Comparison of ENCODE assay signal across 34 cellular contexts in genomic region chr12:23931176-23931575, GRCh38. TPM values are rescaled to one million over a fixed set of nuclear protein-coding genes. Genes with fewer than 3 reads are reported as not detected.
"Had no signal": no experiment of that assay in that cellular context is flagged by ENCODE, and none has a peak within 500 bp of the region (broad histone marks: within the 10 kb centered on the region; RNA-seq: fewer than 3 reads in every experiment).

No MANE protein-coding gene starts in this region.

- H3K36me3 ChIP-seq: adrenal gland, brain microvascular endothelial cell, breast epithelium, cardiac muscle cell had no signal

- H3K9me3 ChIP-seq: adrenal gland, body of pancreas, breast epithelium had no signal

- ATAC-seq: activated naive CD4-positive, alpha-beta T cell treated with anti-CD3 and anti-CD28 coated beads, Interleukin-2, amount 50 U/mL, for 72 hours; activated naive CD8-positive, alpha-beta T cell treated with anti-CD3 and anti-CD28 coated beads, Interleukin-2, amount 50 U/mL, for 24 hours; activated T-cell treated with anti-CD3 and anti-CD28 coated beads, Interleukin-2, amount 50 U/mL, for 4 hours; activated T-cell treated with anti-CD3 and anti-CD28 coated beads, Interleukin-2, amount 50 U/mL, for 72 hours; activated T-helper 17 cell treated with anti-CD3 and anti-CD28 coated beads, Interleukin-2, amount 50 U/mL, for 72 hours; body of pancreas had no signal

- H3K27ac ChIP-seq: adrenal gland, body of pancreas, brain microvascular endothelial cell, breast epithelium, cardiac muscle cell had no signal

- H3K27me3 ChIP-seq: adrenal gland, body of pancreas, brain microvascular endothelial cell, breast epithelium, cardiac muscle cell had no signal

- H3K4me3 ChIP-seq: adrenal gland, body of pancreas, breast epithelium, cardiac muscle cell had no signal

- FAIRE-seq: astrocyte, bronchial epithelial cell had no signal

- H3K4me1 ChIP-seq: adrenal gland, body of pancreas, breast epithelium had no signal

- DNase-seq: activated effector memory CD4-positive, alpha-beta T cell treated with anti-CD3 and anti-CD28 coated beads, Interleukin-2, amount 50 U/mL, for 16 hours; activated effector memory CD4-positive, alpha-beta T cell treated with Interleukin-2 at 50 U/mL for 16 hours; activated gamma-delta T cell; activated gamma-delta T cell treated with Interleukin-2 at 50 U/mL for 16 hours; activated naive CD4-positive, alpha-beta T cell; activated naive CD4-positive, alpha-beta T cell treated with anti-CD3 and anti-CD28 coated beads for 36 hours; activated naive CD4-positive, alpha-beta T cell treated with anti-CD3 and anti-CD28 coated beads, Interleukin-2, amount 10 ng/mL, durations not matched to agents 7 days and 5 days; activated naive CD4-positive, alpha-beta T cell treated with anti-CD3 and anti-CD28 coated beads, Interleukin-2, amount 50 U/mL, for 16 hours; activated naive CD4-positive, alpha-beta T cell treated with Interleukin-2 at 50 U/mL for 16 hours; activated naive CD8-positive, alpha-beta T cell treated with anti-CD3 and anti-CD28 coated beads for 36 hours; activated naive CD8-positive, alpha-beta T cell treated with anti-CD3 and anti-CD28 coated beads, Interleukin-2, amount 10 ng/mL, durations not matched to agents 7 days and 5 days; activated naive CD8-positive, alpha-beta T cell treated with anti-CD3 and anti-CD28 coated beads, Interleukin-2, amount 50 U/mL, for 24 hours; activated T-cell treated with anti-CD3 and anti-CD28 coated beads for 4 hours; activated T-cell treated with anti-CD3 and anti-CD28 coated beads, Interleukin-2, amount 50 U/mL, for 1 hour; activated T-cell treated with anti-CD3 and anti-CD28 coated beads, Interleukin-2, amount 50 U/mL, for 24 hours; activated T-cell treated with anti-CD3 and anti-CD28 coated beads, Interleukin-2, amount 50 U/mL, for 4 hours; activated T-cell treated with anti-CD3 and anti-CD28 coated beads, Interleukin-2, amount 50 U/mL, for 48 hours; activated T-cell treated with anti-CD3 and anti-CD28 coated beads, Interleukin-2, amount 50 U/mL, for 72 hours; adrenal gland; amniotic stem cell; amygdala; anterior cingulate cortex; aorta; body of pancreas; brain microvascular endothelial cell; caudate nucleus; central memory CD4-positive, alpha-beta T cell; cerebellar nuclear complex had no signal

RNA-seq across cellular contexts. Expression of gene SOX5, which starts 18.3 kb away (rescaled TPM):
- total RNA-seq: activated naive CD8-positive, alpha-beta T cell treated with anti-CD3 and anti-CD28 coated beads for 36 hours; activated naive CD8-positive, alpha-beta T cell treated with anti-CD3 and anti-CD28 coated beads, Interleukin-2, amount 10 ng/mL, durations not matched to agents 7 days and 5 days had no signal
